Comparison of ENCODE assay signal across 8 cellular contexts in the genomic region with DNA sequence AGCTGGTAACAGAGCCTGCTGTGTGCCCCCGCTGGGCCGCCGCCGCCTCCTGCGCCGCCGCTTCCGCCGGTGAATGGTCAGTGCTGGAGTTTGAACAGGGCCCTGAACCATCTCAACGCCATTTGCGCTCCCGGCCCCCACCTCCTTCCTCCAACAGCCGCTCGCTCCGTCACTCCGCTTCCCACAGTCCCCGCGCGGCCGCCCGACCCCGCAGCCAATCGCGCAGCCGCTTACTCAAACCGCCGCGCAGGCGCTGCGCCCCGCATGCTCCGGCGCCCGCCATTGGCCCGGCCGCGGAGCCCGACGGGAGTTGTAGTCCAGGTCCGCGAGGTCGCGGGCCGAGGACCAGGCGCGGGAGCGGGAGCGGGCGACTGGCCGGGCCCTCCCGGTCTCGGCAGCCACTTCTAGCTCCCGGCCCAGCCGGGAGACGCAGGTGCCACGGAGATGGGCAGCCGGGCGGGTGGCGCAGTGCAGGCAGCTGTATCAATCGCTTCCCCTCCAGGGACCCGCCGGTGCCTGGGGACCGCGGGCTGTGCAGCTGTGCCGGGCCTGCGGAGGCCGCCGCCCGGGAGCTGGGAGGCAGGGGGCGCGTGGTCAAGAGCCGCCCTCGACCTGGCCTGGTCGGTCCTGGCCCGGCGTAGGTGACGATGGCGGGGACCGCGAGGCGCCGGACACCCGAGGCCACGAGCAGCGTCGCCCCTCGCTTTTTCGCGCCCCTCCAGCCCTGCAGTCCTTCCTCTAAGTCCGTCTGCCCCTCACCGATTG. TPM values are rescaled to one million over a fixed set of nuclear protein-coding genes. Genes with fewer than 3 reads are reported as not detected.
DNase-seq lines count a peak whose midpoint lies in the region; ATAC-seq and TF ChIP-seq lines count a peak whose summit lies in the region.

Gene WAPL (minus strand): TSS at position 173 of the 765 bp plus-strand sequence. CDS start 3,723 bp downstream, outside the sequence.

- no peak for TF ChIP-seq CTCF in C4-2B (conservative IDR thresholded peaks at IDR 0.05)

- peak; percentile 89 for DNase-seq in NCI-H748 treated with DMSO at 0.1 percent for 48 hours (lab: John Stamatoyannopoulos, UW)
- peak; percentile 89 for DNase-seq in activated CD4-positive, alpha-beta T cell treated with anti-CD3 and anti-CD28 coated beads, Interleukin-2, amount 50 U/mL, for 24 hours (ENCODE audit: low read depth in 1 of 2, low spot score in 1 of 2)
- peak; percentile 94 for DNase-seq in dedifferentiated amniotic fluid mesenchymal stem cell (ENCODE audit: extremely low spot score)
- peak; percentile 98 for DNase-seq in left lobe of liver (ENCODE audit: low spot score)
- DNase-seq in stimulated activated CD4-positive, alpha-beta T cell treated with anti-CD3 and anti-CD28 coated beads, Interleukin-2, amount 100 ng/mL, for 24 hours: peak; percentile 94 to 95

- peak; percentile 94 for ATAC-seq in GM19372 (IDR thresholded peaks at IDR 0.05; ENCODE audit: low read depth, unreplicated experiment)
- peak; percentile 95 for ATAC-seq in HG03521 (IDR thresholded peaks at IDR 0.05; ENCODE audit: unreplicated experiment)
- peak; percentile 93 for ATAC-seq in left lobe of liver

- peak within 1 kb of the TSS; percentile 92 for H3K27ac ChIP-seq in C4-2B

RNA-seq across cellular contexts. Expression of gene WAPL, which starts in this region (rescaled TPM):
- total RNA-seq in left lobe of liver: 14.3 TPM

Comparison
In these comparisons a context has a peak if more than half of its experiments do, and no peak if none do; other contexts are left out.
1. Peak in every context shown above with its lines: DNase-seq, ATAC-seq and H3K27ac ChIP-seq.